In genomic region chr5:206927-207536, GRCh38 we compare ENCODE assay signal across 1 cellular context.
TF ChIP-seq lines count a peak whose summit lies in the region.

No MANE protein-coding gene starts in this region.

TF ChIP-seq in K562, 482 proteins besides CTCF, POLR2A, EP300 and RAD21 (continues in another document):
- TF ChIP-seq JUND (IDR thresholded peaks at IDR 0.05; ENCODE audit: borderline replicate concordance, low read depth, low read length) (peak; percentile 49; the same call in 1 of the 2 replicates), JUND (tag; IDR thresholded peaks at IDR 0.05; ENCODE audit: borderline replicate concordance, low read depth, low read length) (peak; percentile 45; the same call in 1 of the 3 replicates), MAFF (IDR thresholded peaks at IDR 0.05; ENCODE audit: low read length) (peak; percentile 33; the same call in 1 of the 2 replicates), HNRNPLL (IDR thresholded peaks at IDR 0.05; ENCODE audit: low read depth, low read length, poor library complexity, severe bottlenecking) (no peak), ZNF175 (CRISPR knock-in tag; IDR thresholded peaks at IDR 0.05; ENCODE audit: low read depth) (no peak), ADNP (tag; IDR thresholded peaks at IDR 0.05) (no peak), FOXK2 (conservative IDR thresholded peaks at IDR 0.05 in 1 of 2, IDR thresholded peaks at IDR 0.05 in 1 of 2; ENCODE audit: low read depth in 2 of 2) (0 out of 4 replicates have a peak, but pooled peaks of 1 of the 2 experiments have one; percentile 39), SMARCA4 (IDR thresholded peaks at IDR 0.05) (peak; percentile 36; the same call in 1 of the 2 replicates), PKNOX1 (IDR thresholded peaks at IDR 0.05) (peak; percentile 72; the same call in 1 of the 2 replicates), ARID1B (IDR thresholded peaks at IDR 0.05) (peak; percentile 37; the same call in 1 of the 2 replicates), ZBTB34 (CRISPR knock-in tag; IDR thresholded peaks at IDR 0.05) (no peak), NBN (IDR thresholded peaks at IDR 0.05; ENCODE audit: low read depth) (no peak), MTA1 (IDR thresholded peaks at IDR 0.05; ENCODE audit: borderline replicate concordance) (no peak), JUN (IDR thresholded peaks at IDR 0.05; ENCODE audit: borderline replicate concordance, low read depth, low read length) (peak; percentile 43; the same call in 1 of the 2 replicates), JUN (CRISPR knock-in tag; IDR thresholded peaks at IDR 0.05; ENCODE audit: borderline replicate concordance) (no peak), RCOR1 (IDR thresholded peaks at IDR 0.05; ENCODE audit: borderline replicate concordance in 1 of 2, low read depth in 2 of 2, low read length in 2 of 2) (peak in 1 of 2 experiments; percentile 56; a peak in 2 of 4 replicates), CBFA2T3 (IDR thresholded peaks at IDR 0.05) (peak; percentile 13; the same call in 1 of the 2 replicates), CBX3 (IDR thresholded peaks at IDR 0.05; ENCODE audit: borderline replicate concordance in 1 of 2, low read length in 2 of 2) (no peak), PTTG1 (tag; IDR thresholded peaks at IDR 0.05; ENCODE audit: low read depth) (no peak), SRF (CRISPR knock-in tag; IDR thresholded peaks at IDR 0.05) (peak in 1 of 2 experiments; percentile 64; a peak in 1 of 4 replicates), MTA2 (IDR thresholded peaks at IDR 0.05; ENCODE audit: low read depth) (no peak), BDP1 (IDR thresholded peaks at IDR 0.05; ENCODE audit: insufficient read depth, insufficient read length) (no peak), BRD9 (IDR thresholded peaks at IDR 0.05; ENCODE audit: low read depth, partially characterized antibody) (no peak), ATF1 (CRISPR knock-in tag; IDR thresholded peaks at IDR 0.05) (no peak), ATF1 (tag; IDR thresholded peaks at IDR 0.05) (peak; percentile 78), MITF (IDR thresholded peaks at IDR 0.05) (no peak), TEAD1 (CRISPR knock-in tag; IDR thresholded peaks at IDR 0.05) (no peak), LCOR (CRISPR knock-in tag; IDR thresholded peaks at IDR 0.05) (peak; percentile 21; the same call in 1 of the 2 replicates), HMBOX1 (IDR thresholded peaks at IDR 0.05) (peak; percentile 87; the same call in 1 of the 2 replicates), DACH1 (IDR thresholded peaks at IDR 0.05; ENCODE audit: partially characterized antibody) (no peak), HDAC1 (IDR thresholded peaks at IDR 0.05) (no peak), NFATC3 (IDR thresholded peaks at IDR 0.05) (no peak), SIRT6 (IDR thresholded peaks at IDR 0.05; ENCODE audit: low read depth, low read length) (no peak), KHSRP (IDR thresholded peaks at IDR 0.05) (no peak), ZKSCAN1 (IDR thresholded peaks at IDR 0.05; ENCODE audit: low read depth, low read length) (no peak), ZNF445 (CRISPR knock-in tag; IDR thresholded peaks at IDR 0.05; ENCODE audit: low read depth) (no peak), EZH2 (IDR thresholded peaks at IDR 0.05; ENCODE audit: borderline replicate concordance, low read depth, low read length) (no peak), HNRNPH1 (optimal IDR thresholded peaks at IDR 0.05; ENCODE audit: low read depth, low read length) (no peak), ZC3H11A (IDR thresholded peaks at IDR 0.05; ENCODE audit: low read depth, low read length) (no peak), ZNF311 (CRISPR knock-in tag; IDR thresholded peaks at IDR 0.05) (no peak), MEIS2 (IDR thresholded peaks at IDR 0.05; ENCODE audit: partially characterized antibody) (peak; percentile 51), CXXC5 (CRISPR knock-in tag; IDR thresholded peaks at IDR 0.05) (peak; percentile 17; the same call in 1 of the 2 replicates), ZEB2 (IDR thresholded peaks at IDR 0.05) (0 out of 2 replicates have a peak, but pooled peaks have one; percentile 29), TARDBP (IDR thresholded peaks at IDR 0.05) (0 out of 2 replicates have a peak, but pooled peaks have one; percentile 58), PRDM10 (IDR thresholded peaks at IDR 0.05; ENCODE audit: partially characterized antibody) (peak; percentile 5), C11orf30 (IDR thresholded peaks at IDR 0.05; ENCODE audit: low read depth) (peak; percentile 82)
- TF ChIP-seq, protein P1, sequence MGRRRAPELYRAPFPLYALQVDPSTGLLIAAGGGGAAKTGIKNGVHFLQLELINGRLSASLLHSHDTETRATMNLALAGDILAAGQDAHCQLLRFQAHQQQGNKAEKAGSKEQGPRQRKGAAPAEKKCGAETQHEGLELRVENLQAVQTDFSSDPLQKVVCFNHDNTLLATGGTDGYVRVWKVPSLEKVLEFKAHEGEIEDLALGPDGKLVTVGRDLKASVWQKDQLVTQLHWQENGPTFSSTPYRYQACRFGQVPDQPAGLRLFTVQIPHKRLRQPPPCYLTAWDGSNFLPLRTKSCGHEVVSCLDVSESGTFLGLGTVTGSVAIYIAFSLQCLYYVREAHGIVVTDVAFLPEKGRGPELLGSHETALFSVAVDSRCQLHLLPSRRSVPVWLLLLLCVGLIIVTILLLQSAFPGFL (CRISPR knock-in tag; IDR thresholded peaks at IDR 0.05): no peak
- TF ChIP-seq, protein P2, sequence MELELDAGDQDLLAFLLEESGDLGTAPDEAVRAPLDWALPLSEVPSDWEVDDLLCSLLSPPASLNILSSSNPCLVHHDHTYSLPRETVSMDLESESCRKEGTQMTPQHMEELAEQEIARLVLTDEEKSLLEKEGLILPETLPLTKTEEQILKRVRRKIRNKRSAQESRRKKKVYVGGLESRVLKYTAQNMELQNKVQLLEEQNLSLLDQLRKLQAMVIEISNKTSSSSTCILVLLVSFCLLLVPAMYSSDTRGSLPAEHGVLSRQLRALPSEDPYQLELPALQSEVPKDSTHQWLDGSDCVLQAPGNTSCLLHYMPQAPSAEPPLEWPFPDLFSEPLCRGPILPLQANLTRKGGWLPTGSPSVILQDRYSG (tag; conservative IDR thresholded peaks at IDR 0.05; ENCODE audit: low read depth): no peak
- TF ChIP-seq, protein P3, sequence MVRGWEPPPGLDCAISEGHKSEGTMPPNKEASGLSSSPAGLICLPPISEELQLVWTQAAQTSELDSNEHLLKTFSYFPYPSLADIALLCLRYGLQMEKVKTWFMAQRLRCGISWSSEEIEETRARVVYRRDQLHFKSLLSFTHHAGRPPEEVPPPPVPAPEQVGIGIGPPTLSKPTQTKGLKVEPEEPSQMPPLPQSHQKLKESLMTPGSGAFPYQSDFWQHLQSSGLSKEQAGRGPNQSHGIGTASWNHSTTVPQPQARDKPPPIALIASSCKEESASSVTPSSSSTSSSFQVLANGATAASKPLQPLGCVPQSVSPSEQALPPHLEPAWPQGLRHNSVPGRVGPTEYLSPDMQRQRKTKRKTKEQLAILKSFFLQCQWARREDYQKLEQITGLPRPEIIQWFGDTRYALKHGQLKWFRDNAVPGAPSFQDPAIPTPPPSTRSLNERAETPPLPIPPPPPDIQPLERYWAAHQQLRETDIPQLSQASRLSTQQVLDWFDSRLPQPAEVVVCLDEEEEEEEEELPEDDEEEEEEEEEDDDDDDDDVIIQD (CRISPR knock-in tag; IDR thresholded peaks at IDR 0.05): no peak
